22 cellular contexts compared by ENCODE assay signal in the genomic region with DNA sequence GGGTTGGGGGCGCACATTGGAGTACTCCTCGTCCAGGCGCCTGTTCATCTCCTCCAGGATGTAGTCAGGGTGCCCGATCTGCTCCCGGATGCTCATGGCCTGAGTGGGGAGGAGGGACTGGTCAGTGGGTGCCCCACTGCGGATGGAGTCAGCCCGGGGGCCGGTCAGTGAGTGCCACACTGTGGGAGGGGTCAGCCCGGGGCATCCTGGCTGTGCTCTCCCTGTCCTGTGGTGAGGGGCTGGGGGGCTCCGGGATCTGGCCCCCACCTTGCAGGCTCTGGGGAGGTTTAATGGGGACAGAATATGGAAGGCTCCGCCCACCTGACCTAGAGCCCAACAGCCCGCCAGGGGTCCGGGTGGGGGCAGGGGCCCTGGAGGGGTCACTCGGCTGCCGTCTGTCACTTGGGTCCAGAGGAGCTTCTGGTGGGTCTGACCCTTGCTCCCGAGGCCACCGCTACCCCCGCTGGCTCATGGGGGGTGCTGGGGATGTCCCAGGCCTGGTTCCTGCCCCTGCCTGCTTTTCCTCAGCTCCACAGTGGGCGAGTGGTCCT. TPM values are rescaled to one million over a fixed set of nuclear protein-coding genes. Genes with fewer than 3 reads are reported as not detected.
DNase-seq lines count a peak whose midpoint lies in the region; ATAC-seq, FAIRE-seq and TF ChIP-seq lines count a peak whose summit lies in the region.
"Had no signal": no experiment of that assay in that cellular context is flagged by ENCODE, and none has a peak within 500 bp of the region (broad histone marks: within the 10 kb centered on the region; RNA-seq: fewer than 3 reads in every experiment).

No MANE protein-coding gene starts in this region.

- CTCF ChIA-PET in activated naive CD4-positive, alpha-beta T cell treated with anti-CD3 and anti-CD28 coated beads for 36 hours (lab: Charles Lee): no interaction called here

- no peaks in the 10 kb centered on the region for H3K27me3 Mint-ChIP-seq in activated naive CD4-positive, alpha-beta T cell treated with anti-CD3 and anti-CD28 coated beads for 36 hours (ENCODE audit: low read depth)

- TF ChIP-seq CTCF in Peyer's patch (IDR thresholded peaks at IDR 0.05): no peak

- TF ChIP-seq POLR2A in Peyer's patch (IDR thresholded peaks at IDR 0.05): no peak

- peaks cover 0 to 19% (median 0%) of the 10 kb centered on the region in 4 donors for H3K4me1 ChIP-seq in Peyer's patch

- no peak for FAIRE-seq in frontal cortex (lab: Jason Lieb, UNC)
- FAIRE-seq: H1 had no signal

- H3K36me3 Mint-ChIP-seq in activated naive CD4-positive, alpha-beta T cell treated with anti-CD3 and anti-CD28 coated beads for 36 hours (ENCODE audit: low read depth): no peaks in the 10 kb centered on the region
- H3K36me3 Mint-ChIP-seq: CD4-positive, alpha-beta memory T cell had no signal

- no peak overlapping the region for H3K4me3 ChIP-seq in Peyer's patch

- no peaks in the 10 kb centered on the region for H3K9me3 ChIP-seq in Peyer's patch

- DNase-seq in activated naive CD4-positive, alpha-beta T cell treated with anti-CD3 and anti-CD28 coated beads for 36 hours: peak; percentile 2
- DNase-seq in activated naive CD4-positive, alpha-beta T cell treated with Interleukin-2 at 50 U/mL for 16 hours: no peak
- peak in 2 of 3 donors; percentile 40 to 41 for DNase-seq in Peyer's patch
- DNase-seq in islet precursor cell: peak; percentile 43
- DNase-seq in sciatic nerve (ENCODE audit: low spot score): peak; percentile 57
- DNase-seq in frontal cortex (ENCODE audit: low spot score in 2 of 2): no peak
- DNase-seq in COLO829 (ENCODE audit: low spot score): no peak
- DNase-seq in NCI-H2196 (lab: John Stamatoyannopoulos, UW; ENCODE audit: unreplicated experiment): no peak
- DNase-seq: ACHN; CD4-positive, alpha-beta memory T cell; DND-41; GDM1; KG1; NCI-H1048; NCI-H345; NCI-H526 treated with DMSO at 0.1 percent for 48 hours; NK-92 treated with Interleukin-12 subunit alpha and Interleukin-12 subunit beta, amount 100 ng/mL, for 24 hours; OCI-M1 had no signal

- intact Hi-C loops in activated naive CD4-positive, alpha-beta T cell treated with anti-CD3 and anti-CD28 coated beads for 36 hours (cut with micrococcal nuclease): no loop called here
- intact Hi-C loops in sciatic nerve (cut with DNase I): no loop called here

- no peak overlapping the region for H3K27ac ChIP-seq in Peyer's patch
- H3K27ac ChIP-seq: RWPE1 had no signal

- peaks cover 8% of the 10 kb centered on the region for H3K4me1 Mint-ChIP-seq in activated naive CD4-positive, alpha-beta T cell treated with anti-CD3 and anti-CD28 coated beads for 36 hours (ENCODE audit: low read depth)
- H3K4me1 Mint-ChIP-seq: B cell had no signal

- ATAC-seq in sciatic nerve: no peak

- H3K27me3 ChIP-seq in Peyer's patch: no peaks in the 10 kb centered on the region

- H3K27ac Mint-ChIP-seq in activated naive CD4-positive, alpha-beta T cell treated with anti-CD3 and anti-CD28 coated beads for 36 hours: no peak overlapping the region
- H3K27ac Mint-ChIP-seq: B cell; CD4-positive, alpha-beta memory T cell had no signal

- H3K4me3 Mint-ChIP-seq in activated naive CD4-positive, alpha-beta T cell treated with anti-CD3 and anti-CD28 coated beads for 36 hours: no peak overlapping the region
- H3K4me3 Mint-ChIP-seq: B cell; CD4-positive, alpha-beta memory T cell had no signal

- peaks cover 4% of the 10 kb centered on the region for H3K9me3 Mint-ChIP-seq in activated naive CD4-positive, alpha-beta T cell treated with anti-CD3 and anti-CD28 coated beads for 36 hours

- H3K36me3 ChIP-seq in Peyer's patch: no peaks in the 10 kb centered on the region

RNA-seq across cellular contexts. Expression of gene PRXL2B, which starts 8.8 kb away (rescaled TPM):
- 10 to 100 TPM; 21.8 to 22.1 TPM for total RNA-seq in activated naive CD4-positive, alpha-beta T cell treated with anti-CD3 and anti-CD28 coated beads for 36 hours
- total RNA-seq in Peyer's patch (10 to 100 TPM; 41.3 to 79.5 (median 59.0) TPM), sciatic nerve (23.9 TPM), frontal cortex (12.6 TPM)

RNA-seq across cellular contexts. Expression of gene MMEL1, which starts 37.5 kb away (rescaled TPM):
- total RNA-seq in activated naive CD4-positive, alpha-beta T cell treated with anti-CD3 and anti-CD28 coated beads for 36 hours: 1 to 10 TPM; 1.2 to 1.5 TPM
- total RNA-seq in Peyer's patch: 10 to 100 TPM in 3 of 4 donors, 1 to 10 TPM in 1; 7.4 to 51.7 (median 27.4) TPM
- 1.7 TPM for total RNA-seq in sciatic nerve
- total RNA-seq in frontal cortex: 7.3 TPM
- total RNA-seq: B cell, M059J had no signal

RNA-seq across cellular contexts. Expression of gene TNFRSF14, which starts 39.2 kb away (rescaled TPM):
- total RNA-seq in activated naive CD4-positive, alpha-beta T cell treated with anti-CD3 and anti-CD28 coated beads for 36 hours: 100 to 1,000 TPM; 120 to 123 TPM
- total RNA-seq in Peyer's patch: 100 to 1,000 TPM; 231 to 532 (median 316) TPM
- total RNA-seq in sciatic nerve: 73.3 TPM
- 2.4 TPM for total RNA-seq in frontal cortex

Comparison
In these comparisons a context has a peak if more than half of its experiments do, and no peak if none do; other contexts are left out.
1. DNase-seq: peak in activated naive CD4-positive, alpha-beta T cell treated with anti-CD3 and anti-CD28 coated beads for 36 hours (single experiment), Peyer's patch (2 of 3), islet precursor cell (single experiment) and sciatic nerve (single experiment); none in activated naive CD4-positive, alpha-beta T cell treated with Interleukin-2 at 50 U/mL for 16 hours (single experiment), frontal cortex (0 of 2), COLO829 (single experiment) and NCI-H2196 (single experiment).
2. RNA of gene TNFRSF14, which starts 39.2 kb away (total RNA-seq): 231 to 532 TPM in Peyer's patch, 120 to 123 TPM in activated naive CD4-positive, alpha-beta T cell treated with anti-CD3 and anti-CD28 coated beads for 36 hours and 73.3 TPM in sciatic nerve (single experiment); 2.4 TPM in frontal cortex (single experiment); every median in the first group is over 10 times any median in the second.